ENCODE assay signal across 17 cellular contexts in genomic region chr7:74300951-74301350, GRCh38. TPM values are rescaled to one million over a fixed set of nuclear protein-coding genes. Genes with fewer than 3 reads are reported as not detected.
DNase-seq lines count a peak whose midpoint lies in the region; ATAC-seq and TF ChIP-seq lines count a peak whose summit lies in the region.
"Had no signal": no experiment of that assay in that cellular context is flagged by ENCODE, and none has a peak within 500 bp of the region (broad histone marks: within the 10 kb centered on the region; RNA-seq: fewer than 3 reads in every experiment).

No MANE protein-coding gene starts in this region.

- H3K36me3 ChIP-seq in osteoblast (ENCODE audit: insufficient read depth, low read length) = no peaks in the 10 kb centered on the region

- no peak overlapping the region for H3K4me3 ChIP-seq in osteoblast (ENCODE audit: insufficient read depth, low read length)
- H3K4me3 ChIP-seq: BLaER1 treated with 17β-estradiol and CSF1 and Interleukin-3, amounts not matched to agents 10 nM and 100 nM had no signal

- H3K79me2 ChIP-seq in osteoblast (ENCODE audit: insufficient read depth, low read length) = peaks cover 84% of the 10 kb centered on the region

- DNase-seq in osteoblast (ENCODE audit: insufficient read length, low spot score, missing footprints) (peak; percentile 1), HuH-7 (ENCODE audit: low spot score) (no peak)
- no peak for DNase-seq in stimulated activated naive CD8-positive, alpha-beta T cell treated with anti-CD3 and anti-CD28 coated beads, Interleukin-15, Interleukin-2, amounts not matched to agents 100 U/mL and 50 U/mL, for 24 hours
- DNase-seq: 8988T; AML-193; Caco-2; Calu3; CD4-positive, alpha-beta T cell; CD8-positive, alpha-beta T cell; DMS79 treated with DMSO at 0.1 percent for 48 hours; GF-D8 had no signal

- H3K4me2 ChIP-seq in osteoblast (ENCODE audit: insufficient read depth, low read length) = no peak overlapping the region

- TF ChIP-seq CTCF in brain (conservative IDR thresholded peaks at IDR 0.05) (no peak), osteoblast (IDR thresholded peaks at IDR 0.05; ENCODE audit: extremely low read depth, low read depth, low read length) (no peak)

- no peaks in the 10 kb centered on the region for H3K9me3 ChIP-seq in osteoblast (ENCODE audit: low read depth, low read length)
- H3K9me3 ChIP-seq: Caco-2 had no signal

- H4K20me1 ChIP-seq in osteoblast (ENCODE audit: insufficient read depth, low read length) = peaks cover 60% of the 10 kb centered on the region

- H3K27me3 Mint-ChIP-seq in IgD-negative memory B cell (no peaks in the 10 kb centered on the region), brain (no peaks in the 10 kb centered on the region)
- H3K27me3 Mint-ChIP-seq: B cell; CD4-positive, alpha-beta T cell had no signal

- no peak for ATAC-seq in HG03045 (IDR thresholded peaks at IDR 0.05; ENCODE audit: unreplicated experiment)
- ATAC-seq in stimulated activated naive CD8-positive, alpha-beta T cell treated with anti-CD3 and anti-CD28 coated beads, Interleukin-15, Interleukin-2, amounts not matched to agents 100 U/mL and 50 U/mL, for 24 hours = no peak
- ATAC-seq: CD8-positive, alpha-beta T cell had no signal

- H3K27me3 ChIP-seq in osteoblast (ENCODE audit: insufficient read depth, low read length) = no peaks in the 10 kb centered on the region
- H3K27me3 ChIP-seq: BLaER1 treated with 17β-estradiol and CSF1 and Interleukin-3, amounts not matched to agents 10 nM and 100 nM had no signal

- H2AFZ ChIP-seq in osteoblast (ENCODE audit: low read length) = no peak overlapping the region

- peaks cover under 1% of the 10 kb centered on the region for H3K36me3 Mint-ChIP-seq in IgD-negative memory B cell
- peaks cover 30% of the 10 kb centered on the region for H3K36me3 Mint-ChIP-seq in brain
- H3K36me3 Mint-ChIP-seq: CD8-positive, alpha-beta T cell had no signal

- H3K4me1 Mint-ChIP-seq in IgD-negative memory B cell (peaks cover 4 to 8% (median 5%) of the 10 kb centered on the region in 3 donors), brain (peaks cover 27% of the 10 kb centered on the region)

- no peak overlapping the region for H3K27ac ChIP-seq in osteoblast (ENCODE audit: low read depth, low read length)
- H3K27ac ChIP-seq: BLaER1 treated with 17β-estradiol and CSF1 and Interleukin-3, amounts not matched to agents 10 nM and 100 nM; C4-2B had no signal

- H3K27ac Mint-ChIP-seq in IgD-negative memory B cell = peak overlapping the region in 2 of 3 donors; percentile 7 to 39
- peak overlapping the region in 3 of 5 experiments; percentile 42 to 76 (median 62) for H3K27ac Mint-ChIP-seq in brain
- H3K27ac Mint-ChIP-seq: B cell; CD4-positive, alpha-beta T cell; CD8-positive, alpha-beta T cell had no signal

- no peak overlapping the region for H3K4me3 Mint-ChIP-seq in IgD-negative memory B cell
- H3K4me3 Mint-ChIP-seq in brain = no peak overlapping the region
- H3K4me3 Mint-ChIP-seq: B cell; CD4-positive, alpha-beta T cell; CD8-positive, alpha-beta T cell had no signal

- no peaks in the 10 kb centered on the region for H3K9me3 Mint-ChIP-seq in IgD-negative memory B cell
- H3K9me3 Mint-ChIP-seq in brain = peaks cover 0 to 5% (median 0%) of the 10 kb centered on the region in 5 experiments
- H3K9me3 Mint-ChIP-seq: CD4-positive, alpha-beta T cell; CD8-positive, alpha-beta T cell had no signal

- peaks cover 7% of the 10 kb centered on the region for H3K4me1 ChIP-seq in osteoblast (ENCODE audit: insufficient read depth, low read length)
- H3K4me1 ChIP-seq: Caco-2 had no signal

RNA-seq across cellular contexts. Expression of gene CLIP2, which starts 11.7 kb away (rescaled TPM):
- polyA plus RNA-seq in IgD-negative memory B cell = 7.1 TPM
- polyA plus RNA-seq in brain (ENCODE audit: insufficient read depth, low read depth, low replicate concordance) = 101 TPM
- total RNA-seq in osteoblast = 58.3 and 70.9 TPM in 2 replicates

RNA-seq across cellular contexts. Expression of gene RFC2, which starts 46.8 kb away (rescaled TPM):
- polyA plus RNA-seq in IgD-negative memory B cell (46.6 TPM), brain (ENCODE audit: insufficient read depth, low read depth, low replicate concordance) (83.2 TPM)
- 12.3 and 13.0 TPM in 2 replicates for total RNA-seq in osteoblast

Comparison
In these comparisons a context has a peak if more than half of its experiments do, and no peak if none do; other contexts are left out.
1. RNA of gene CLIP2, which starts 11.7 kb away (polyA plus RNA-seq): 101 TPM in brain (single experiment); 7.1 TPM in IgD-negative memory B cell (single experiment); every median in the first group is over 10 times any median in the second.